In the genomic region with DNA sequence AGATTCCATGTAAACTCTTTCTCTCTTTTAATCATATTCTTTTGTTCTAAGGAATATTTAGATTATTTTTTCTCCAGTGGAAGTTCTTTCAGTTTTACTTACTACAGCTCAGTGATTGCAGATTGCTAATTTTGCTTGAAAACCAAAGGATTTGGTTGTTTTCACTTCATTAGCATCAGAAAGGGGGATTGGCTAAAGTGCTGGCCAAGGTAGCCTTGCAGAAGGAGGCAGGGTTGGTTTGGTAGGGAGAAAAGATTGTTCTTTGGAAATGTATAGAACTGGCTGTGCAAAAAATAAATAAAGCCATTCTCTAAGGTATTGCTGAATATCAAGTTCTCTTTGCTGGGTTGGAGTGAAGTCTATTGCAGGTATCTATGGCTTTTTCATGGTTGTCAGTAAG, we compare ENCODE assay signal across 21 cellular contexts.
A peak's percentile ranks its signal among the peaks of the same experiment; 100 is the strongest.
DNase-seq lines count a peak whose midpoint lies in the region; ATAC-seq and TF ChIP-seq lines count a peak whose summit lies in the region.
"Had no signal": no experiment of that assay in that cellular context is flagged by ENCODE, and none has a peak within 500 bp of the region (broad histone marks: within the 10 kb centered on the region; RNA-seq: fewer than 3 reads in every experiment).

No MANE protein-coding gene starts in this region.

- H3K4me3 Mint-ChIP-seq in GM23338 (peak overlapping the region; percentile 55), nephron progenitor cell (no peak overlapping the region)
- H3K4me3 Mint-ChIP-seq: CD14-positive monocyte; CD4-positive, alpha-beta T cell; CD8-positive, alpha-beta memory T cell had no signal

- peaks cover 12% of the 10 kb centered on the region for H3K36me3 Mint-ChIP-seq in GM23338 (ENCODE audit: low read depth)
- H3K36me3 Mint-ChIP-seq in nephron progenitor cell (ENCODE audit: low read depth) = peaks cover 37% of the 10 kb centered on the region
- H3K36me3 Mint-ChIP-seq: CD14-positive monocyte; CD8-positive, alpha-beta memory T cell had no signal

- TF ChIP-seq CTCF in GM23338 (conservative IDR thresholded peaks at IDR 0.05; ENCODE audit: low read depth in 2 of 2) = no peak
- TF ChIP-seq CTCF in esophagus muscularis mucosa (IDR thresholded peaks at IDR 0.05) = no peak
- TF ChIP-seq CTCF in nephron progenitor cell (IDR thresholded peaks at IDR 0.05) = no peak

- H3F3A ChIP-seq in GM23338 (replicated peaks; ENCODE audit: low read depth) = no peaks in the 10 kb centered on the region

- TF ChIP-seq POLR2A in esophagus muscularis mucosa (IDR thresholded peaks at IDR 0.05; ENCODE audit: low read depth) = no peak

- H2BK15ac ChIP-seq in mesendoderm (replicated peaks; ENCODE audit: low read depth) = no peak overlapping the region

- H3K4me1 ChIP-seq in GM23338 (ENCODE audit: insufficient read depth) (peaks cover 85% of the 10 kb centered on the region), HUES64 (ENCODE audit: insufficient read depth, low read length) (peaks cover 67% of the 10 kb centered on the region), esophagus muscularis mucosa (peaks cover 0 to 12% (median 9%) of the 10 kb centered on the region in 4 donors), mesendoderm (ENCODE audit: control insufficient read depth, low read depth, low read length) (peaks cover 7% of the 10 kb centered on the region)
- H3K4me1 ChIP-seq: BE2C had no signal

- H3K9me3 Mint-ChIP-seq in GM23338 = peaks cover under 1% of the 10 kb centered on the region; the same call in 2 of the 3 replicates
- peaks cover 18% of the 10 kb centered on the region for H3K9me3 Mint-ChIP-seq in nephron progenitor cell
- H3K9me3 Mint-ChIP-seq: CD4-positive, alpha-beta T cell had no signal

- H3K9me3 ChIP-seq in HUES64 (ENCODE audit: insufficient read depth, low read depth, low read length) (no peaks in the 10 kb centered on the region), esophagus muscularis mucosa (no peaks in the 10 kb centered on the region)
- H3K9me3 ChIP-seq: BE2C; BLaER1 treated with 17β-estradiol and CSF1 and Interleukin-3, amounts not matched to agents 10 nM and 100 nM had no signal

- H4K20me1 ChIP-seq in GM23338 (replicated peaks; ENCODE audit: insufficient read depth) = no peaks in the 10 kb centered on the region
- H4K20me1 ChIP-seq: BLaER1 treated with 17β-estradiol and CSF1 and Interleukin-3, amounts not matched to agents 10 nM and 100 nM had no signal

- no peak overlapping the region for H4K5ac ChIP-seq in mesendoderm (ENCODE audit: low read length)

- intact Hi-C loops in esophagus muscularis mucosa (cut with DNase I) = no loop called here

- H3K4ac ChIP-seq in mesendoderm (ENCODE audit: low read depth, low read length) = no peak overlapping the region

- no peak overlapping the region for H2AFZ ChIP-seq in GM23338
- H2AFZ ChIP-seq: GM23248 had no signal

- no peak overlapping the region for H4K8ac ChIP-seq in mesendoderm (ENCODE audit: low read depth, low read length)

- H3K4me2 ChIP-seq in GM23338 = peak overlapping the region; percentile 54
- no peak overlapping the region for H3K4me2 ChIP-seq in mesendoderm (ENCODE audit: low read length)
- H3K4me2 ChIP-seq: BLaER1 treated with 17β-estradiol and CSF1 and Interleukin-3, amounts not matched to agents 10 nM and 100 nM had no signal

- peak overlapping the region; percentile 10 for H3K4me3 ChIP-seq in GM23338
- H3K4me3 ChIP-seq in HUES64 (ENCODE audit: low read length) = no peak overlapping the region
- H3K4me3 ChIP-seq in esophagus muscularis mucosa = no peak overlapping the region
- no peak overlapping the region for H3K4me3 ChIP-seq in mesendoderm (ENCODE audit: low read length)
- H3K4me3 ChIP-seq: BLaER1 treated with 17β-estradiol and CSF1 and Interleukin-3, amounts not matched to agents 10 nM and 100 nM; GM12878; GM23248 had no signal

- no peak for TF ChIP-seq EP300 in esophagus muscularis mucosa (IDR thresholded peaks at IDR 0.05)

- H3K27me3 Mint-ChIP-seq in GM23338 (ENCODE audit: insufficient read depth, low read depth, poor library complexity) (peaks cover 4% of the 10 kb centered on the region), nephron progenitor cell (ENCODE audit: low read depth, poor library complexity) (peaks cover 3% of the 10 kb centered on the region)
- H3K27me3 Mint-ChIP-seq: CD8-positive, alpha-beta memory T cell had no signal

- H2AK5ac ChIP-seq in mesendoderm (ENCODE audit: low read length) = no peak overlapping the region

- no peak overlapping the region for H3K9ac ChIP-seq in HUES64 (ENCODE audit: low read depth, low read length)
- no peak overlapping the region for H3K9ac ChIP-seq in mesendoderm (ENCODE audit: low read length)
- H3K9ac ChIP-seq: BLaER1 treated with 17β-estradiol and CSF1 and Interleukin-3, amounts not matched to agents 10 nM and 100 nM; GM23248 had no signal

- peaks cover 6% of the 10 kb centered on the region for H3K79me1 ChIP-seq in mesendoderm (ENCODE audit: low read length)

- no peak overlapping the region for H3K23ac ChIP-seq in mesendoderm (ENCODE audit: low read length)

- H3K18ac ChIP-seq in mesendoderm (ENCODE audit: low read length) = peak overlapping the region; percentile 10

- H3K56ac ChIP-seq in mesendoderm (ENCODE audit: low read length) = no peak overlapping the region

- no peaks in the 10 kb centered on the region for H3K9me2 ChIP-seq in GM23338 (ENCODE audit: insufficient read depth)

- DNase-seq in GM23338 (ENCODE audit: low spot score) (peak; percentile 41), esophagus muscularis mucosa (ENCODE audit: extremely low spot score) (peak; percentile 5), mesendoderm (no peak), nephron progenitor cell (no peak), retina (no peak)
- DNase-seq: AML-193; BE2C; CD4-positive, alpha-beta T cell; CD8-positive, alpha-beta memory T cell; DMS 273 treated with DMSO at 0.1 percent for 48 hours; DMS79; EL; GDM1; GM23248; HCEC 1CT had no signal

- H3K36me3 ChIP-seq in GM23338 (ENCODE audit: insufficient read depth) = no peaks in the 10 kb centered on the region
- H3K36me3 ChIP-seq in HUES64 (ENCODE audit: insufficient read depth, low read length) = no peaks in the 10 kb centered on the region
- H3K36me3 ChIP-seq in esophagus muscularis mucosa = no peaks in the 10 kb centered on the region
- H3K36me3 ChIP-seq in mesendoderm (ENCODE audit: control insufficient read depth, insufficient read depth, low read length) = no peaks in the 10 kb centered on the region
- H3K36me3 ChIP-seq: BE2C; BLaER1 treated with 17β-estradiol and CSF1 and Interleukin-3, amounts not matched to agents 10 nM and 100 nM had no signal

- H3K27ac Mint-ChIP-seq in GM23338 (peak overlapping the region; percentile 57), nephron progenitor cell (no peak overlapping the region)
- H3K27ac Mint-ChIP-seq: CD4-positive, alpha-beta T cell; CD8-positive, alpha-beta memory T cell had no signal

- H3K79me2 ChIP-seq in GM23338 (replicated peaks; ENCODE audit: insufficient read depth) (peaks cover 85% of the 10 kb centered on the region), mesendoderm (ENCODE audit: control insufficient read depth, insufficient read depth, low read length) (peaks cover 4% of the 10 kb centered on the region)

- ATAC-seq in GM23338 (peak; percentile 70), HG02588 (IDR thresholded peaks at IDR 0.05; ENCODE audit: unreplicated experiment) (no peak)
- ATAC-seq: GM12878 had no signal

- H3K4me1 Mint-ChIP-seq in GM23338 (peaks cover 81% of the 10 kb centered on the region), nephron progenitor cell (peaks cover 20% of the 10 kb centered on the region)
- H3K4me1 Mint-ChIP-seq: CD14-positive monocyte; CD8-positive, alpha-beta memory T cell had no signal

- H3K27me3 ChIP-seq in GM23338 (ENCODE audit: insufficient read depth) (no peaks in the 10 kb centered on the region), HUES64 (ENCODE audit: insufficient read depth, low read length) (no peaks in the 10 kb centered on the region), esophagus muscularis mucosa (no peaks in the 10 kb centered on the region), mesendoderm (ENCODE audit: insufficient read depth, low read length, poor library complexity) (no peaks in the 10 kb centered on the region)
- H3K27me3 ChIP-seq: BE2C; BLaER1 treated with 17β-estradiol and CSF1 and Interleukin-3, amounts not matched to agents 10 nM and 100 nM had no signal

- H3K27ac ChIP-seq in GM23338 (ENCODE audit: low read depth) (peak overlapping the region; percentile 46), HUES64 (ENCODE audit: low read depth, low read length) (peak overlapping the region; percentile 50; the same call in 1 of the 2 replicates), esophagus muscularis mucosa (replicated peaks in 1 of 4) (no peak overlapping the region), mesendoderm (ENCODE audit: low read depth, low read length) (no peak overlapping the region)
- H3K27ac ChIP-seq: 22Rv1; BLaER1 treated with 17β-estradiol and CSF1 and Interleukin-3, amounts not matched to agents 10 nM and 100 nM; GM23248 had no signal

- no peak overlapping the region for H2BK120ac ChIP-seq in mesendoderm (ENCODE audit: low read depth, low read length)

- no peak overlapping the region for H2BK5ac ChIP-seq in mesendoderm (ENCODE audit: low read length)

Comparison
In these comparisons a context has a peak if more than half of its experiments do, and no peak if none do; other contexts are left out.
1. DNase-seq: peak in GM23338 (single experiment) and esophagus muscularis mucosa (single experiment); none in mesendoderm (single experiment), nephron progenitor cell (single experiment) and retina (single experiment).
2. H3K27ac ChIP-seq: peak in GM23338 (single experiment) and HUES64 (single experiment); none in esophagus muscularis mucosa (0 of 4) and mesendoderm (single experiment).